Comparison of ENCODE assay signal across 8 cellular contexts in the genomic region with DNA sequence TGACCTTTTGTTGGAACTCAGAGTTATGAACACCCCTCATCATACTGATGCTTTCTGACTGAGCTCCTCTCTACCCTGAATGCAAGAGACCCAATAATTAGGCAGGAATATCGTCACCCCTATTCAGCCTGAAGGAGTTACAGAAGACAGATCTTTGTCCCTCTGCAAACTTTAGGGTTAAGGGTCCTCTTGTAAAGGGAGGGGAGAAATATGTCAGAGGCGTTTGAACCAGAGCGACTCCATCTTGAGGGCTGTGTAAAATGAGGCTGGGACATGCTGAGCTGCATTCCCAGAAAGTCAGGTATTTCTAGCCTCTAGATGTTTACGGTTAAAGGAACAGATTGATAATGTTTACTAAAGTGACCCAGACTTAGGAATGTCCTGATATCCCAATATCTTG.
"Had no signal": no experiment of that assay in that cellular context is flagged by ENCODE, and none has a peak within 500 bp of the region (broad histone marks: within the 10 kb centered on the region; RNA-seq: fewer than 3 reads in every experiment).

No MANE protein-coding gene starts in this region.

- H3K27ac Mint-ChIP-seq: IgD-negative memory B cell had no signal

- H3K27ac ChIP-seq: HL-60, KMS-11 had no signal

- DNase-seq: IMR-90, KBM-7, KG1 had no signal

- H3K4me2 ChIP-seq: KMS-11 had no signal

- H3K9me3 Mint-ChIP-seq: IgD-negative memory B cell had no signal

- ATAC-seq: HepG2 had no signal

- H3K9ac ChIP-seq: KMS-11 had no signal

- H3K36me3 Mint-ChIP-seq: IgD-negative memory B cell had no signal

- FAIRE-seq: HepG2, HTR-8/SVneo had no signal
